ENCODE assay signal across 8 cellular contexts in genomic region chr5:37996918-37997317, GRCh38.
"Had no signal": no experiment of that assay in that cellular context is flagged by ENCODE, and none has a peak within 500 bp of the region (broad histone marks: within the 10 kb centered on the region; RNA-seq: fewer than 3 reads in every experiment).

No MANE protein-coding gene starts in this region.

- FAIRE-seq: G401.6, GM12878, GM12891, GM12892, GM18507, GM19239 had no signal

- DNase-seq: GDM1, GF-D8 had no signal

- ATAC-seq: GM12878 had no signal

- H3K4me3 ChIP-seq: GM12878 had no signal
